In genomic region chr4:67684839-67685531, GRCh38 we compare ENCODE assay signal across 13 cellular contexts. TPM values are rescaled to one million over a fixed set of nuclear protein-coding genes. Genes with fewer than 3 reads are reported as not detected.
DNase-seq lines count a peak whose midpoint lies in the region; ATAC-seq and TF ChIP-seq lines count a peak whose summit lies in the region.
"Had no signal": no experiment of that assay in that cellular context is flagged by ENCODE, and none has a peak within 500 bp of the region (broad histone marks: within the 10 kb centered on the region; RNA-seq: fewer than 3 reads in every experiment).

No MANE protein-coding gene starts in this region.

- peak overlapping the region; percentile 80 for H3K27ac Mint-ChIP-seq in activated CD8-positive, alpha-beta T cell treated with anti-CD3 and anti-CD28 coated beads for 36 hours

- H3K4me1 Mint-ChIP-seq in activated CD8-positive, alpha-beta T cell treated with anti-CD3 and anti-CD28 coated beads for 36 hours (ENCODE audit: low read depth): peaks cover 32% of the 10 kb centered on the region

- peaks cover 31% of the 10 kb centered on the region for H3K36me3 Mint-ChIP-seq in activated CD8-positive, alpha-beta T cell treated with anti-CD3 and anti-CD28 coated beads for 36 hours (ENCODE audit: low read depth)

- no peaks in the 10 kb centered on the region for H3K9me3 Mint-ChIP-seq in activated CD8-positive, alpha-beta T cell treated with anti-CD3 and anti-CD28 coated beads for 36 hours

- H3K27me3 Mint-ChIP-seq in activated CD8-positive, alpha-beta T cell treated with anti-CD3 and anti-CD28 coated beads for 36 hours: no peaks in the 10 kb centered on the region

- no peak for TF ChIP-seq CTCF in activated CD8-positive, alpha-beta T cell treated with anti-CD3 and anti-CD28 coated beads for 36 hours (IDR thresholded peaks at IDR 0.05)
- TF ChIP-seq CTCF in coronary artery (IDR thresholded peaks at IDR 0.05): no peak

- ATAC-seq in GM18511 (IDR thresholded peaks at IDR 0.05; ENCODE audit: unreplicated experiment) (peak; percentile 80), HG02610 (IDR thresholded peaks at IDR 0.05; ENCODE audit: unreplicated experiment) (peak; percentile 64), HG02759 (IDR thresholded peaks at IDR 0.05; ENCODE audit: unreplicated experiment) (no peak)
- ATAC-seq in activated CD8-positive, alpha-beta T cell treated with anti-CD3 and anti-CD28 coated beads for 36 hours: peak; percentile 91
- ATAC-seq: right cardiac atrium had no signal

- no peak for DNase-seq in activated CD8-positive, alpha-beta T cell treated with anti-CD3 and anti-CD28 coated beads for 36 hours
- DNase-seq in kidney glomerular epithelial cell (lab: John Stamatoyannopoulos, UW): peak; percentile 23
- no peak for DNase-seq in activated gamma-delta T cell treated with Interleukin-2 at 50 U/mL for 16 hours
- DNase-seq in DMS79 (lab: John Stamatoyannopoulos, UW): no peak
- no peak for DNase-seq in coronary artery (ENCODE audit: low spot score)
- DNase-seq: activated CD4-positive, alpha-beta T cell treated with anti-CD3 and anti-CD28 coated beads, Interleukin-2, amount 50 U/mL, for 48 hours; KBM-7; NCI-H446; right cardiac atrium; SJCRH30 had no signal

- no peak overlapping the region for H3K4me3 ChIP-seq in coronary artery
- H3K4me3 ChIP-seq: SJCRH30 had no signal

- intact Hi-C loops in activated CD8-positive, alpha-beta T cell treated with anti-CD3 and anti-CD28 coated beads for 36 hours (cut with micrococcal nuclease): no loop called here

- H3K27ac ChIP-seq in coronary artery: no peak overlapping the region
- H3K27ac ChIP-seq: SJCRH30 had no signal

- no peak overlapping the region for H3K4me3 Mint-ChIP-seq in activated CD8-positive, alpha-beta T cell treated with anti-CD3 and anti-CD28 coated beads for 36 hours

- CTCF ChIA-PET in activated CD8-positive, alpha-beta T cell treated with anti-CD3 and anti-CD28 coated beads for 36 hours (lab: Charles Lee): no interaction called here

- POLR2A ChIA-PET in activated CD8-positive, alpha-beta T cell treated with anti-CD3 and anti-CD28 coated beads for 36 hours (lab: Charles Lee): no interaction called here

RNA-seq across cellular contexts. Expression of gene UBA6, which starts 16.0 kb away (rescaled TPM):
- 10 to 100 TPM; 81.2 to 87.5 TPM for total RNA-seq in activated CD8-positive, alpha-beta T cell treated with anti-CD3 and anti-CD28 coated beads for 36 hours
